9 cellular contexts compared by ENCODE assay signal in genomic region chr1:152459596-152460528, GRCh38. TPM values are rescaled to one million over a fixed set of nuclear protein-coding genes. Genes with fewer than 3 reads are reported as not detected.
DNase-seq lines count a peak whose midpoint lies in the region; ATAC-seq and TF ChIP-seq lines count a peak whose summit lies in the region.
"Had no signal": no experiment of that assay in that cellular context is flagged by ENCODE, and none has a peak within 500 bp of the region (broad histone marks: within the 10 kb centered on the region; RNA-seq: fewer than 3 reads in every experiment).

No MANE protein-coding gene starts in this region.

- H3K9me3 ChIP-seq in cardiac muscle cell (ENCODE audit: low read depth), result no peaks in the 10 kb centered on the region
- H3K9me3 ChIP-seq in sigmoid colon, result no peaks in the 10 kb centered on the region

- H3K4me1 ChIP-seq in cardiac muscle cell (ENCODE audit: low read depth) (no peaks in the 10 kb centered on the region), sigmoid colon (peaks cover 0 to 7% (median 0%) of the 10 kb centered on the region in 4 donors)

- H3K36me3 ChIP-seq in cardiac muscle cell, result no peaks in the 10 kb centered on the region
- H3K36me3 ChIP-seq in sigmoid colon, result no peaks in the 10 kb centered on the region

- intact Hi-C loops in sigmoid colon (cut with DNase I), result loop anchor here (1.0 to 5.0 kb wide), 4 partner anchors 19 to 318 kb away; no protein-coding TSS in a partner anchor

- no peak for TF ChIP-seq POLR2A in sigmoid colon (IDR thresholded peaks at IDR 0.05)

- H3K4me3 ChIP-seq in cardiac muscle cell (no peak overlapping the region), sigmoid colon (peak overlapping the region in 1 of 4 donors; percentile 18)

- TF ChIP-seq CTCF in cardiac muscle cell (IDR thresholded peaks at IDR 0.05; ENCODE audit: low read depth, low read length), result peak; percentile 90
- TF ChIP-seq CTCF in sigmoid colon (IDR thresholded peaks at IDR 0.05), result peak; percentile 29 to 69 (median 60)

- ATAC-seq in GM19395 (IDR thresholded peaks at IDR 0.05; ENCODE audit: unreplicated experiment), result peak; percentile 96
- ATAC-seq in HG03460 (IDR thresholded peaks at IDR 0.05; ENCODE audit: unreplicated experiment), result peak; percentile 94

- no peaks in the 10 kb centered on the region for H3K27me3 ChIP-seq in cardiac muscle cell
- no peaks in the 10 kb centered on the region for H3K27me3 ChIP-seq in sigmoid colon

- TF ChIP-seq EP300 in sigmoid colon (IDR thresholded peaks at IDR 0.05), result no peak

- H3K27ac ChIP-seq in cardiac muscle cell (no peak overlapping the region), sigmoid colon (peak overlapping the region in 1 of 4 donors; percentile 37)

- WGBS in sigmoid colon, 2 donors, result 38 to 61% methylated on average over 8 of the region's 8 CpGs

- DNase-seq in DMS114 treated with DMSO at 0.1 percent for 48 hours (lab: John Stamatoyannopoulos, UW; ENCODE audit: unreplicated experiment), result peak; percentile 74
- peak; percentile 78 to 86 for DNase-seq in SHP77 (lab: John Stamatoyannopoulos, UW)
- peak; percentile 69 for DNase-seq in activated gamma-delta T cell treated with anti-CD3 and anti-CD28 coated beads, Interleukin-2, amount 50 U/mL, for 16 hours (ENCODE audit: low read depth)
- peak in 1 of 2 donors; percentile 85 for DNase-seq in cardiac muscle cell (ENCODE audit: low read depth in 1 of 2, low spot score in 1 of 2)
- peak; percentile 77 for DNase-seq in sigmoid colon
- no peak for DNase-seq in cerebellar nuclear complex (lab: John Stamatoyannopoulos, UW)

RNA-seq across cellular contexts. Expression of gene CRNN, which starts 45.8 kb away (rescaled TPM):
- not detected in 2 replicates for total RNA-seq in cardiac muscle cell
- not detected in 2 replicates for polyA plus RNA-seq in cardiac muscle cell
- total RNA-seq in sigmoid colon, result not detected
- polyA plus RNA-seq in sigmoid colon, result 1 to 10 TPM in 1 of 3 donors, under 1 TPM in 1, not detected in 1; 0.61 to 3.6 TPM
- total RNA-seq: subcutaneous adipose tissue had no signal

RNA-seq across cellular contexts. Expression of gene LCE5A, which starts 50.7 kb away (rescaled TPM):
- total RNA-seq in cardiac muscle cell (not detected in 2 replicates), sigmoid colon (not detected)
- polyA plus RNA-seq in cardiac muscle cell (not detected in 2 replicates), sigmoid colon (not detected)
- total RNA-seq: subcutaneous adipose tissue had no signal

RNA-seq across cellular contexts. Expression of gene CRCT1, which starts 54.4 kb away (rescaled TPM):
- total RNA-seq in cardiac muscle cell, result not detected in 2 replicates
- polyA plus RNA-seq in cardiac muscle cell, result not detected in 2 replicates
- total RNA-seq in sigmoid colon, result not detected
- under 1 TPM in 1 of 3 donors, not detected in 2; 0.28 TPM for polyA plus RNA-seq in sigmoid colon
- total RNA-seq: subcutaneous adipose tissue had no signal

Comparison
In these comparisons a context has a peak if more than half of its experiments do, and no peak if none do; other contexts are left out.
1. DNase-seq: peak in DMS114 treated with DMSO at 0.1 percent for 48 hours (single experiment), SHP77 (2 of 2), activated gamma-delta T cell treated with anti-CD3 and anti-CD28 coated beads, Interleukin-2, amount 50 U/mL, for 16 hours (single experiment) and sigmoid colon (single experiment); none in cerebellar nuclear complex (0 of 2).